Comparison of ENCODE assay signal across 19 cellular contexts in the genomic region with DNA sequence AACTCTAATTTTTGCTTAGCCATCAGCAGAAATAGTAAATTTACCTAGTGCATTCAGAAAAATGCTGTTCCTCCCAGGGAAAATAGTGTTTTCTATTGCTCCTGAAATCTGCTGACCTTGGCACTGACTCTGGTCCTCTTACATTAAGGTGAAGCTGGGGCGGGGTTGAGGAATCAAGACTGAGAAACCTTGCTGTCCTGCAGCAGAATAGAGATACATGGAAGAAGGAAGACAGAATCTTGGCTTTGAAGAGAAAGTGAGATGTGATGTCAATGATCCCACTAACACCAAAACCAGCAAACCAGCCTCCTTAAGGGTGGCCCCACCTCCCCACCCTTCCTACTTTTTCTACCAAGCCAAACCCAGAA. TPM values are rescaled to one million over a fixed set of nuclear protein-coding genes. Genes with fewer than 3 reads are reported as not detected.
A peak's percentile ranks its signal among the peaks of the same experiment; 100 is the strongest.
DNase-seq lines count a peak whose midpoint lies in the region; ATAC-seq, FAIRE-seq and TF ChIP-seq lines count a peak whose summit lies in the region.
"Had no signal": no experiment of that assay in that cellular context is flagged by ENCODE, and none has a peak within 500 bp of the region (broad histone marks: within the 10 kb centered on the region; RNA-seq: fewer than 3 reads in every experiment).

No MANE protein-coding gene starts in this region.

- H3K27ac ChIP-seq in Karpas-422 (ENCODE audit: low read length) (peak overlapping the region; percentile 100), temporal lobe (ENCODE audit: low read depth, low read length) (peak overlapping the region; percentile 61), kidney (ENCODE audit: low read depth in 2 of 2, low read length in 2 of 2) (no peak overlapping the region)
- H3K27ac ChIP-seq: lower lobe of right lung had no signal

- no peaks in the 10 kb centered on the region for H4K20me1 ChIP-seq in Karpas-422 (ENCODE audit: insufficient read depth, low read depth, low read length)

- H3K4me3 ChIP-seq in Karpas-422 (ENCODE audit: low read length) (peak overlapping the region; percentile 75), kidney (ENCODE audit: low read length in 2 of 2) (no peak overlapping the region)
- H3K4me3 ChIP-seq: lower lobe of right lung, stomach had no signal

- H3K4me1 ChIP-seq in Karpas-422 (ENCODE audit: low read length) (peaks cover 85% of the 10 kb centered on the region), kidney (ENCODE audit: control insufficient read depth in 1 of 2, insufficient read depth in 1 of 2, low read depth in 1 of 2, low read length in 2 of 2) (peaks cover 0 to 5% of the 10 kb centered on the region in 2 donors)

- no peaks in the 10 kb centered on the region for H3K27me3 Mint-ChIP-seq in activated naive CD4-positive, alpha-beta T cell treated with anti-CD3 and anti-CD28 coated beads, Interleukin-2, amount 10 ng/mL, durations not matched to agents 7 days and 5 days
- no peaks in the 10 kb centered on the region for H3K27me3 Mint-ChIP-seq in activated naive CD8-positive, alpha-beta T cell

- CTCF ChIA-PET in activated naive CD4-positive, alpha-beta T cell treated with anti-CD3 and anti-CD28 coated beads, Interleukin-2, amount 10 ng/mL, durations not matched to agents 7 days and 5 days (lab: Charles Lee), result interaction anchor here (0.7 to 1.0 kb wide), 2 partner anchors 28 to 140 kb away, joined by 3 read pairs; no protein-coding TSS in a partner anchor

- H3K4me2 ChIP-seq in Karpas-422 (ENCODE audit: low read depth, low read length, poor library complexity, severe bottlenecking), result peak overlapping the region; percentile 94

- H3K27me3 ChIP-seq in Karpas-422 (ENCODE audit: low read length), result no peaks in the 10 kb centered on the region
- H3K27me3 ChIP-seq: heart left ventricle, stomach had no signal

- H3K36me3 Mint-ChIP-seq in activated naive CD4-positive, alpha-beta T cell treated with anti-CD3 and anti-CD28 coated beads, Interleukin-2, amount 10 ng/mL, durations not matched to agents 7 days and 5 days, result peaks cover 43% of the 10 kb centered on the region
- peaks cover 10 to 25% of the 10 kb centered on the region in 2 donors for H3K36me3 Mint-ChIP-seq in activated naive CD4-positive, alpha-beta T cell treated with anti-CD3 and anti-CD28 coated beads, Interleukin-2, amount 50 U/mL, for 72 hours
- H3K36me3 Mint-ChIP-seq in activated naive CD8-positive, alpha-beta T cell, result no peaks in the 10 kb centered on the region

- H3K9ac ChIP-seq in Karpas-422 (ENCODE audit: low read length) (peak overlapping the region; percentile 83), kidney (ENCODE audit: low read length in 2 of 2) (no peak overlapping the region)

- ATAC-seq in activated naive CD4-positive, alpha-beta T cell treated with anti-CD3 and anti-CD28 coated beads, Interleukin-2, amount 50 U/mL, for 72 hours, result no peak

- H3K79me2 ChIP-seq in Karpas-422 (ENCODE audit: low read length), result peaks cover 83% of the 10 kb centered on the region

- intact Hi-C loops in kidney (cut with DNase I), result no loop called here

- H3K27ac Mint-ChIP-seq in activated naive CD4-positive, alpha-beta T cell treated with anti-CD3 and anti-CD28 coated beads, Interleukin-2, amount 10 ng/mL, durations not matched to agents 7 days and 5 days, result peak overlapping the region; percentile 99
- peak overlapping the region in 1 of 2 donors; percentile 55 for H3K27ac Mint-ChIP-seq in activated naive CD4-positive, alpha-beta T cell treated with anti-CD3 and anti-CD28 coated beads, Interleukin-2, amount 50 U/mL, for 72 hours
- H3K27ac Mint-ChIP-seq in activated naive CD8-positive, alpha-beta T cell, result peak overlapping the region; percentile 86

- H3K4me1 Mint-ChIP-seq in activated naive CD4-positive, alpha-beta T cell treated with anti-CD3 and anti-CD28 coated beads, Interleukin-2, amount 10 ng/mL, durations not matched to agents 7 days and 5 days, result peaks cover 89% of the 10 kb centered on the region
- H3K4me1 Mint-ChIP-seq in activated naive CD8-positive, alpha-beta T cell (ENCODE audit: low read depth), result peaks cover 77% of the 10 kb centered on the region

- no peak for FAIRE-seq in kidney (lab: Jason Lieb, UNC)

- H3K9me2 ChIP-seq in Karpas-422 (replicated peaks; ENCODE audit: insufficient read depth, low read length), result no peaks in the 10 kb centered on the region

- peaks cover 5% of the 10 kb centered on the region for H3K9me3 Mint-ChIP-seq in activated naive CD4-positive, alpha-beta T cell treated with anti-CD3 and anti-CD28 coated beads, Interleukin-2, amount 10 ng/mL, durations not matched to agents 7 days and 5 days
- peaks cover 4 to 14% of the 10 kb centered on the region in 2 donors for H3K9me3 Mint-ChIP-seq in activated naive CD4-positive, alpha-beta T cell treated with anti-CD3 and anti-CD28 coated beads, Interleukin-2, amount 50 U/mL, for 72 hours
- H3K9me3 Mint-ChIP-seq in activated naive CD8-positive, alpha-beta T cell (ENCODE audit: low read depth), result no peaks in the 10 kb centered on the region

- no peak for TF ChIP-seq CTCF in kidney (IDR thresholded peaks at IDR 0.05; ENCODE audit: borderline replicate concordance, extremely low read depth, insufficient read depth)

- no peaks in the 10 kb centered on the region for H3K9me3 ChIP-seq in Karpas-422 (ENCODE audit: low read length)
- no peaks in the 10 kb centered on the region for H3K9me3 ChIP-seq in kidney (ENCODE audit: control insufficient read depth in 1 of 2, low read length in 2 of 2)
- H3K9me3 ChIP-seq: heart left ventricle, lower lobe of right lung, stomach had no signal

- no peak for DNase-seq in activated naive CD4-positive, alpha-beta T cell treated with anti-CD3 and anti-CD28 coated beads, Interleukin-2, amount 10 ng/mL, durations not matched to agents 7 days and 5 days
- no peak for DNase-seq in activated naive CD4-positive, alpha-beta T cell treated with anti-CD3 and anti-CD28 coated beads, Interleukin-2, amount 50 U/mL, for 72 hours (ENCODE audit: low spot score in 2 of 2)
- no peak for DNase-seq in Karpas-422
- DNase-seq in RKO (ENCODE audit: low spot score), result no peak
- no peak for DNase-seq in kidney
- DNase-seq in C1 segment of cervical spinal cord (lab: John Stamatoyannopoulos, UW), result no peak
- DNase-seq: activated effector memory CD4-positive, alpha-beta T cell treated with anti-CD3 and anti-CD28 coated beads, Interleukin-2, amount 50 U/mL, for 16 hours; Calu3; GOT3; lower lobe of right lung; NCI-H1694 treated with DMSO at 0.1 percent for 48 hours; NCI-H226; right cardiac atrium; stomach had no signal

- H3K36me3 ChIP-seq in Karpas-422 (ENCODE audit: insufficient read depth, low read length) (peaks cover 27% of the 10 kb centered on the region), kidney (ENCODE audit: control insufficient read depth in 1 of 2, insufficient read depth in 2 of 2, low read length in 2 of 2) (no peaks in the 10 kb centered on the region)
- H3K36me3 ChIP-seq: heart left ventricle, lower lobe of right lung, stomach had no signal

- peak overlapping the region; percentile 74 for H3K4me3 Mint-ChIP-seq in activated naive CD4-positive, alpha-beta T cell treated with anti-CD3 and anti-CD28 coated beads, Interleukin-2, amount 10 ng/mL, durations not matched to agents 7 days and 5 days
- peak overlapping the region; percentile 53 for H3K4me3 Mint-ChIP-seq in activated naive CD8-positive, alpha-beta T cell

- H2AFZ ChIP-seq in Karpas-422 (ENCODE audit: low read length), result no peak overlapping the region

RNA-seq across cellular contexts. Expression of a gene that starts 0.8 kb away (rescaled TPM):
- total RNA-seq in activated naive CD4-positive, alpha-beta T cell treated with anti-CD3 and anti-CD28 coated beads, Interleukin-2, amount 50 U/mL, for 72 hours, result 1 to 10 TPM in 1 of 2 donors, under 1 TPM in 1; 0.96 to 2.4 TPM
- 102 and 187 TPM in 2 replicates for total RNA-seq in Karpas-422 (2014; rRNA removed; shearing (Covaris generic); ENCODE audit: low replicate concordance)
- 2.0 TPM for total RNA-seq in temporal lobe
- total RNA-seq in kidney, result 6.1 TPM
- polyA plus RNA-seq in kidney (ENCODE audit: insufficient read depth, low read depth, low replicate concordance), result 4.8 TPM
- total RNA-seq: Calu3, MCF 10A, osteoblast had no signal

Comparison
In these comparisons a context has a peak if more than half of its experiments do, and no peak if none do; other contexts are left out.
1. H3K27ac ChIP-seq: peak in Karpas-422 (single experiment) and temporal lobe (single experiment); none in kidney (0 of 2).
2. RNA of a gene that starts 0.8 kb away (total RNA-seq): 102 to 187 TPM in Karpas-422; 6.1 TPM in kidney (single experiment), 0.96 to 2.4 TPM in activated naive CD4-positive, alpha-beta T cell treated with anti-CD3 and anti-CD28 coated beads, Interleukin-2, amount 50 U/mL, for 72 hours and 2.0 TPM in temporal lobe (single experiment); every median in the first group is over 10 times any median in the second.